Comparison of ENCODE assay signal across 9 cellular contexts in genomic region chr16:89200124-89200849, GRCh38. TPM values are rescaled to one million over a fixed set of nuclear protein-coding genes. Genes with fewer than 3 reads are reported as not detected.
A peak's percentile ranks its signal among the peaks of the same experiment; 100 is the strongest.
DNase-seq lines count a peak whose midpoint lies in the region; ATAC-seq and TF ChIP-seq lines count a peak whose summit lies in the region.
"Had no signal": no experiment of that assay in that cellular context is flagged by ENCODE, and none has a peak within 500 bp of the region (broad histone marks: within the 10 kb centered on the region; RNA-seq: fewer than 3 reads in every experiment).

SLC22A31 (minus strand) TSS chr16:89200537; CDS start chr16:89200501, 36 bp downstream.

- peak within 1 kb of the TSS; percentile 91 for H3K23ac ChIP-seq in neuronal stem cell (ENCODE audit: low read depth, low read length, poor library complexity)

- peaks cover 3 to 22% of the 10 kb centered on the region in 2 donors for H3K4me1 ChIP-seq in neuronal stem cell (ENCODE audit: control insufficient read depth in 2 of 2, insufficient read depth in 1 of 2, low read depth in 1 of 2, low read length in 2 of 2)
- H3K4me1 ChIP-seq in thyroid gland: peaks cover 0 to 4% of the 10 kb centered on the region in 2 donors

- H3K36me3 ChIP-seq in neuronal stem cell (replicated peaks in 1 of 2; ENCODE audit: control insufficient read depth in 2 of 2, insufficient read depth in 2 of 2, low read length in 2 of 2): no peaks in the 10 kb centered on the region
- H3K36me3 ChIP-seq in thyroid gland: no peaks in the 10 kb centered on the region

- peak within 1 kb of the TSS; percentile 53 for H3K4ac ChIP-seq in neuronal stem cell (ENCODE audit: low read length)

- peak within 1 kb of the TSS; percentile 58 for H2BK15ac ChIP-seq in neuronal stem cell (ENCODE audit: low read length)

- peak within 1 kb of the TSS; percentile 53 for H2BK5ac ChIP-seq in neuronal stem cell (ENCODE audit: low read length)

- H2BK12ac ChIP-seq in neuronal stem cell (ENCODE audit: low read length): peak within 1 kb of the TSS; percentile 58

- H3K27ac Mint-ChIP-seq in CD4-positive, alpha-beta T cell: no peak within 1 kb of the TSS
- H3K27ac Mint-ChIP-seq in effector memory CD8-positive, alpha-beta T cell: peak within 1 kb of the TSS in 1 of 2 donors; percentile 46
- H3K27ac Mint-ChIP-seq in stimulated activated memory B cell treated with anti-CD40 and anti-IgM and Interleukin-4, amounts not matched to agents 10 μg/mL and 1 μg/mL and 100 μg/mL, for 72 hours: no peak within 1 kb of the TSS

- peak within 1 kb of the TSS; percentile 97 for H2AK5ac ChIP-seq in neuronal stem cell (ENCODE audit: low read depth, low read length)

- TF ChIP-seq POLR2A in thyroid gland (IDR thresholded peaks at IDR 0.05): no peak

- no peaks in the 10 kb centered on the region for H3K9me3 ChIP-seq in CD4-positive, alpha-beta T cell (ENCODE audit: control insufficient read depth, low read length)
- H3K9me3 ChIP-seq in neuronal stem cell (replicated peaks in 1 of 2; ENCODE audit: control insufficient read depth in 2 of 2, insufficient read depth in 1 of 2, low read depth in 1 of 2, low read length in 2 of 2) (peaks cover 6 to 7% of the 10 kb centered on the region in 2 donors), thyroid gland (no peaks in the 10 kb centered on the region)

- WGBS in neuronal stem cell (ENCODE audit: extremely low coverage in 2 of 2, insufficient read length in 2 of 2, insufficient replicate concordance in 1 of 2), 2 donors: no CpG with 5 or more reads among the region's 28 CpGs
- 9 to 17% methylated on average over 15 to 23 of the region's 28 CpGs for WGBS in thyroid gland, 2 donors

- H3K27ac ChIP-seq in CD4-positive, alpha-beta T cell (ENCODE audit: low read depth, low read length): no peak within 1 kb of the TSS
- no peak within 1 kb of the TSS for H3K27ac ChIP-seq in HL-60 (replicated peaks)
- H3K27ac ChIP-seq in neuronal stem cell (replicated peaks; ENCODE audit: low read length): no peak within 1 kb of the TSS
- H3K27ac ChIP-seq in thyroid gland: no peak within 1 kb of the TSS

- peaks cover 2% of the 10 kb centered on the region for H3K79me1 ChIP-seq in neuronal stem cell (ENCODE audit: low read depth, low read length)

- H3K27me3 ChIP-seq in CD4-positive, alpha-beta T cell (ENCODE audit: control insufficient read depth, insufficient read depth, low read length): peaks cover 49% of the 10 kb centered on the region
- H3K27me3 ChIP-seq in HL-60 (ENCODE audit: insufficient read depth, poor library complexity, severe bottlenecking) (no peaks in the 10 kb centered on the region), neuronal stem cell (ENCODE audit: control insufficient read depth in 3 of 3, insufficient read depth in 3 of 3, low read depth in 1 of 3, low read length in 3 of 3) (peaks cover 15 to 56% (median 43%) of the 10 kb centered on the region in 3 experiments), thyroid gland (peaks cover 18% of the 10 kb centered on the region)

- H3K9ac ChIP-seq in neuronal stem cell (ENCODE audit: low read depth, low read length, poor library complexity): peak within 1 kb of the TSS; percentile 84

- TF ChIP-seq CTCF in CD4-positive, alpha-beta T cell (IDR thresholded peaks at IDR 0.05): no peak
- TF ChIP-seq CTCF in HL-60 (IDR thresholded peaks at IDR 0.05; ENCODE audit: insufficient read depth, low read length): no peak
- TF ChIP-seq CTCF in thyroid gland (IDR thresholded peaks at IDR 0.05): no peak

- H3K4me1 Mint-ChIP-seq in CD4-positive, alpha-beta T cell (ENCODE audit: low read depth): peaks cover 15% of the 10 kb centered on the region
- H3K4me1 Mint-ChIP-seq in effector memory CD8-positive, alpha-beta T cell (ENCODE audit: low read depth in 2 of 2): peaks cover 0 to 2% of the 10 kb centered on the region in 2 donors
- peaks cover 7% of the 10 kb centered on the region for H3K4me1 Mint-ChIP-seq in stimulated activated memory B cell treated with anti-CD40 and anti-IgM and Interleukin-4, amounts not matched to agents 10 μg/mL and 1 μg/mL and 100 μg/mL, for 72 hours

- CTCF ChIA-PET in CD4-positive, alpha-beta T cell (lab: Charles Lee): no interaction called here

- peak within 1 kb of the TSS; percentile 83 for H3K18ac ChIP-seq in neuronal stem cell (ENCODE audit: low read length)

- intact Hi-C loops in CD4-positive, alpha-beta T cell (cut with DNase I, micrococcal nuclease): no loop called here
- intact Hi-C loops in thyroid gland (cut with DNase I): no loop called here

- peak within 1 kb of the TSS; percentile 54 for H3K4me3 Mint-ChIP-seq in CD4-positive, alpha-beta T cell
- peak within 1 kb of the TSS; percentile 46 to 48 for H3K4me3 Mint-ChIP-seq in effector memory CD8-positive, alpha-beta T cell
- H3K4me3 Mint-ChIP-seq in stimulated activated memory B cell treated with anti-CD40 and anti-IgM and Interleukin-4, amounts not matched to agents 10 μg/mL and 1 μg/mL and 100 μg/mL, for 72 hours: no peak within 1 kb of the TSS

- peak within 1 kb of the TSS; percentile 3 for H4K8ac ChIP-seq in neuronal stem cell (ENCODE audit: low read depth, low read length)

- H3K4me2 ChIP-seq in neuronal stem cell (ENCODE audit: insufficient read depth, low read length, poor library complexity, severe bottlenecking): peak within 1 kb of the TSS; percentile 80

- H3K27me3 Mint-ChIP-seq in CD4-positive, alpha-beta T cell: peaks cover 47% of the 10 kb centered on the region
- H3K27me3 Mint-ChIP-seq in effector memory CD8-positive, alpha-beta T cell: peaks cover 41 to 69% of the 10 kb centered on the region in 2 donors
- H3K27me3 Mint-ChIP-seq in stimulated activated memory B cell treated with anti-CD40 and anti-IgM and Interleukin-4, amounts not matched to agents 10 μg/mL and 1 μg/mL and 100 μg/mL, for 72 hours: peaks cover 70% of the 10 kb centered on the region

- peak within 1 kb of the TSS; percentile 56 for H3K14ac ChIP-seq in neuronal stem cell (ENCODE audit: low read length)

- no peaks in the 10 kb centered on the region for H3K9me3 Mint-ChIP-seq in CD4-positive, alpha-beta T cell
- H3K9me3 Mint-ChIP-seq in effector memory CD8-positive, alpha-beta T cell: no peaks in the 10 kb centered on the region
- H3K9me3 Mint-ChIP-seq in stimulated activated memory B cell treated with anti-CD40 and anti-IgM and Interleukin-4, amounts not matched to agents 10 μg/mL and 1 μg/mL and 100 μg/mL, for 72 hours: peaks cover 7% of the 10 kb centered on the region

- H3K4me3 ChIP-seq in HL-60 (replicated peaks; ENCODE audit: insufficient read depth, low read length) (peak within 1 kb of the TSS; percentile 28), neuronal stem cell (ENCODE audit: low read length in 2 of 2) (peak within 1 kb of the TSS; percentile 46 to 84), thyroid gland (replicated peaks in 1 of 3) (no peak within 1 kb of the TSS)

- peak within 1 kb of the TSS; percentile 86 for H2AFZ ChIP-seq in neuronal stem cell (ENCODE audit: low read length)

- DNase-seq in CD4-positive, alpha-beta T cell: no peak
- DNase-seq in HL-60 (ENCODE audit: low read depth in 1 of 2, low spot score in 1 of 2) (peak in 1 of 2 experiments; percentile 31), neuronal stem cell (ENCODE audit: low spot score) (no peak), thyroid gland (no peak), medulla oblongata (ENCODE audit: extremely low spot score) (no peak)
- no peak for DNase-seq in effector memory CD8-positive, alpha-beta T cell
- DNase-seq: nucleus accumbens had no signal

- POLR2A ChIA-PET in CD4-positive, alpha-beta T cell (lab: Charles Lee): no interaction called here

- no peaks in the 10 kb centered on the region for H3K36me3 Mint-ChIP-seq in CD4-positive, alpha-beta T cell (ENCODE audit: low read depth)
- no peaks in the 10 kb centered on the region for H3K36me3 Mint-ChIP-seq in effector memory CD8-positive, alpha-beta T cell (ENCODE audit: insufficient read depth)
- no peaks in the 10 kb centered on the region for H3K36me3 Mint-ChIP-seq in stimulated activated memory B cell treated with anti-CD40 and anti-IgM and Interleukin-4, amounts not matched to agents 10 μg/mL and 1 μg/mL and 100 μg/mL, for 72 hours

- H2BK120ac ChIP-seq in neuronal stem cell (ENCODE audit: low read depth, low read length): no peak within 1 kb of the TSS

- no peak for ATAC-seq in CD4-positive, alpha-beta T cell (ENCODE audit: poor library complexity)
- no peak for ATAC-seq in effector memory CD8-positive, alpha-beta T cell (replicated peaks)
- ATAC-seq in stimulated activated memory B cell treated with anti-CD40 and anti-IgM and Interleukin-4, amounts not matched to agents 10 μg/mL and 1 μg/mL and 100 μg/mL, for 72 hours: no peak
- no peak for ATAC-seq in GM21423 (IDR thresholded peaks at IDR 0.05; ENCODE audit: unreplicated experiment)

- no peak within 1 kb of the TSS for H4K91ac ChIP-seq in neuronal stem cell (ENCODE audit: low read depth, low read length, poor library complexity)

RNA-seq across cellular contexts. Expression of gene SLC22A31, which starts in this region (rescaled TPM):
- 1 to 10 TPM; 2.1 to 2.9 TPM for total RNA-seq in CD4-positive, alpha-beta T cell
- polyA plus RNA-seq in neuronal stem cell (2013, experiment 1 of 2): 0.67 TPM
- 0.97 TPM for polyA plus RNA-seq in neuronal stem cell (2013, experiment 2 of 2)
- total RNA-seq in thyroid gland: under 1 TPM in 1 of 4 donors, not detected in 3; 0.54 TPM

Comparison
In these comparisons a context has a peak if more than half of its experiments do, and no peak if none do; other contexts are left out.
1. H3K4me3 ChIP-seq: peak in HL-60 (single experiment) and neuronal stem cell (2 of 2); none in thyroid gland (0 of 3).